In the genomic region with DNA sequence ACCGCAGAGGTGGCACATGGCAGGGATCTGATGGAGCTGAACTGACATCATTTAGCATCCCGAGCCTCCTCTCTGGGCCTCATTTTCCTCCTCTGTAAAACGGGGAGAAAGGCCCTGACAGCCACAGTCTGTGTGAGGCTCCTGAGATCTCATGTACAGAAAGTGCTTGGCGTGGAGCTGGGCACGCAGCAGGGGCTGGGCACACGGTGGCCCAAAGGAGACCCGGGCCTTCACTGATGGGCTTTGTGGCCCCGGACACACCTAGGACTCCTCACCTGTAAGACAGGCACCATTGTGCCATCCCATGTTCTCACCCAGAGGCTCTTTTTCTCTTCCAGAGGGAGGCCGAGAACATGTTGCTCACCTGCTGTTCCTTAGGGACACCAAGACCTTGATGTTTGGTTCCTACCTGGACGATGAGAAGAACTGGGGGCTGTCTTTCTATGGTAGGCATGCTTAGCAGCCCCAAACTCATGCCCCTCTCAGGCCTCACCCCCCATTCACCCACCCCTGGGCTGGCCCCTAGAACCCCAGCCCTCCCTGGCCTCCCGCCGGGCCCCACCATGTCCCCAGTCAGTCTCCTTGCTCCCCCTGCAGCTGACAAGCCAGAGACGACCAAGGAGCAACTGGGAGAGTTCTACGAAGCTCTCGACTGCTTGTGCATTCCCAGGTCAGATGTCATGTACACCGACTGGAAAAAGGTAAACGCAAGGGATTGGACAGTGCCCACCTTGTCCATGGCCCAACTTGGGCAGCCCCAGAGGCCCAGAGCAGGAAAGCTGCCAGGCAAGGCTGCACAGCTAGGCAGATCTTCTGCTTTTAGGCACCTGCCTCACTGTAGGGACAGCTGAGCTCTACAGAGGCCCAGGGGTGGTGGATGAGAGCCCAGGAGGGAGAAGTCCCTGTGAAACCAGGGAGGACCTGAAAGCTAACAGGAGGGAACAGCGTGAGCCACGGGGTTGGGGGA, we compare ENCODE assay signal across 8 cellular contexts. TPM values are rescaled to one million over a fixed set of nuclear protein-coding genes. Genes with fewer than 3 reads are reported as not detected.
"Had no signal": no experiment of that assay in that cellular context is flagged by ENCODE, and none has a peak within 500 bp of the region (broad histone marks: within the 10 kb centered on the region; RNA-seq: fewer than 3 reads in every experiment).

No MANE protein-coding gene starts in this region.

RNA-seq across cellular contexts. Expression of a gene that starts 1.8 kb away (rescaled TPM):
- total RNA-seq: activated naive CD4-positive, alpha-beta T cell treated with anti-CD3 and anti-CD28 coated beads for 36 hours; dermis microvascular lymphatic vessel endothelial cell; glomerular endothelial cell; mesothelial cell of epicardium; osteoblast; T-helper 1 cell treated with Interleukin-12 subunit alpha and Interleukin-12 subunit beta and Interleukin-4 antibody, amounts not matched to agents 30 ng/mL and 1 ng/mL, for 36 hours had no signal

RNA-seq across cellular contexts. Expression of a gene that starts 8.6 kb away (rescaled TPM):
- total RNA-seq: activated naive CD4-positive, alpha-beta T cell treated with anti-CD3 and anti-CD28 coated beads for 36 hours; cardiac septum; dermis microvascular lymphatic vessel endothelial cell; glomerular endothelial cell; mesothelial cell of epicardium; osteoblast; T-helper 1 cell treated with Interleukin-12 subunit alpha and Interleukin-12 subunit beta and Interleukin-4 antibody, amounts not matched to agents 30 ng/mL and 1 ng/mL, for 36 hours; testis had no signal
